Comparison of ENCODE assay signal across 26 cellular contexts in genomic region chrX:953879-954482, GRCh38.
"Had no signal": no experiment of that assay in that cellular context is flagged by ENCODE, and none has a peak within 500 bp of the region (broad histone marks: within the 10 kb centered on the region; RNA-seq: fewer than 3 reads in every experiment).

No MANE protein-coding gene starts in this region.

- H3K9me3 Mint-ChIP-seq: dendritic cell treated with granulocyte-macrophage colony-stimulating factor and Interleukin-4, amounts not matched to agents 40 ng/mL and 50 ng/mL, for 4 days; effector memory CD8-positive, alpha-beta T cell; endodermal cell; mesothelial cell of epicardium had no signal

- H3K27ac ChIP-seq: colonic mucosa, epithelial cell of prostate, esophagus squamous epithelium, gastrocnemius medialis, heart right ventricle, left lung, lower lobe of right lung had no signal

- H3K4me1 ChIP-seq: colonic mucosa, esophagus squamous epithelium, gastrocnemius medialis, heart right ventricle, left lung, lower lobe of right lung had no signal

- FAIRE-seq: endometrium, islet of Langerhans, keratinocyte had no signal

- ATAC-seq: effector memory CD8-positive, alpha-beta T cell; esophagus mucosa; gastrocnemius medialis; heart right ventricle; left cardiac atrium; left lung; left ventricle myocardium superior; lower lobe of right lung; mucosa of descending colon had no signal

- H3K4me1 Mint-ChIP-seq: endodermal cell, mesothelial cell of epicardium had no signal

- H3K27me3 ChIP-seq: colonic mucosa, esophagus squamous epithelium, gastrocnemius medialis, heart right ventricle, left lung had no signal

- DNase-seq: colonic mucosa; cortex of kidney; effector CD8-positive, alpha-beta T cell; effector memory CD8-positive, alpha-beta T cell; endodermal cell; erythroblast; esophagus squamous epithelium; foreskin fibroblast; foreskin melanocyte; gastrocnemius medialis; glutamatergic neuron; heart right ventricle; hippocampal formation; left cardiac atrium; left lung; left ventricle myocardium superior; lower lobe of right lung; mesenchymal stem cell; mucosa of descending colon had no signal

- H3K4me3 Mint-ChIP-seq: dendritic cell treated with granulocyte-macrophage colony-stimulating factor and Interleukin-4, amounts not matched to agents 40 ng/mL and 50 ng/mL, for 4 days; effector memory CD8-positive, alpha-beta T cell; endodermal cell; mesothelial cell of epicardium had no signal

- H3K27me3 Mint-ChIP-seq: dendritic cell treated with granulocyte-macrophage colony-stimulating factor and Interleukin-4, amounts not matched to agents 40 ng/mL and 50 ng/mL, for 4 days; effector memory CD8-positive, alpha-beta T cell had no signal

- H3K27ac Mint-ChIP-seq: dendritic cell treated with granulocyte-macrophage colony-stimulating factor and Interleukin-4, amounts not matched to agents 40 ng/mL and 50 ng/mL, for 4 days; effector memory CD8-positive, alpha-beta T cell; endodermal cell; mesothelial cell of epicardium had no signal

- H3K36me3 Mint-ChIP-seq: mesothelial cell of epicardium had no signal

- H3K4me3 ChIP-seq: colonic mucosa, esophagus squamous epithelium, gastrocnemius medialis, heart right ventricle, left lung, lower lobe of right lung, mucosa of descending colon had no signal

- H3K9me3 ChIP-seq: colonic mucosa, gastrocnemius medialis, lower lobe of right lung had no signal

- H3K36me3 ChIP-seq: colonic mucosa, esophagus squamous epithelium, gastrocnemius medialis, heart right ventricle, left lung, lower lobe of right lung had no signal
